In genomic region chr6:157143171-157143884, GRCh38 we compare ENCODE assay signal across 1 cellular context.
TF ChIP-seq lines count a peak whose summit lies in the region.

No MANE protein-coding gene starts in this region.

TF ChIP-seq in SK-N-SH, 30 proteins besides CTCF, POLR2A, EP300 and RAD21 (continued from another document):
- TF ChIP-seq PBX3 (IDR thresholded peaks at IDR 0.05) (peak; percentile 88), TEAD4 (IDR thresholded peaks at IDR 0.05; ENCODE audit: borderline replicate concordance, insufficient read depth) (peak; percentile 60; the same call in 1 of the 2 replicates), RCOR1 (IDR thresholded peaks at IDR 0.05; ENCODE audit: low read length) (peak; percentile 64; the same call in 1 of the 2 replicates), TCF12 (IDR thresholded peaks at IDR 0.05) (peak; percentile 97), REST (IDR thresholded peaks at IDR 0.05; ENCODE audit: low read depth, low read length) (no peak)
